2 cellular contexts compared by ENCODE assay signal in genomic region chr4:165342340-165342739, GRCh38. TPM values are rescaled to one million over a fixed set of nuclear protein-coding genes. Genes with fewer than 3 reads are reported as not detected.
"Had no signal": no experiment of that assay in that cellular context is flagged by ENCODE, and none has a peak within 500 bp of the region (broad histone marks: within the 10 kb centered on the region; RNA-seq: fewer than 3 reads in every experiment).

No MANE protein-coding gene starts in this region.

RNA-seq across cellular contexts. Expression of gene CPE, which starts 36.5 kb away (rescaled TPM):
- total RNA-seq: natural killer cell had no signal
- polyA plus RNA-seq: immature natural killer cell had no signal
